In the genomic region with DNA sequence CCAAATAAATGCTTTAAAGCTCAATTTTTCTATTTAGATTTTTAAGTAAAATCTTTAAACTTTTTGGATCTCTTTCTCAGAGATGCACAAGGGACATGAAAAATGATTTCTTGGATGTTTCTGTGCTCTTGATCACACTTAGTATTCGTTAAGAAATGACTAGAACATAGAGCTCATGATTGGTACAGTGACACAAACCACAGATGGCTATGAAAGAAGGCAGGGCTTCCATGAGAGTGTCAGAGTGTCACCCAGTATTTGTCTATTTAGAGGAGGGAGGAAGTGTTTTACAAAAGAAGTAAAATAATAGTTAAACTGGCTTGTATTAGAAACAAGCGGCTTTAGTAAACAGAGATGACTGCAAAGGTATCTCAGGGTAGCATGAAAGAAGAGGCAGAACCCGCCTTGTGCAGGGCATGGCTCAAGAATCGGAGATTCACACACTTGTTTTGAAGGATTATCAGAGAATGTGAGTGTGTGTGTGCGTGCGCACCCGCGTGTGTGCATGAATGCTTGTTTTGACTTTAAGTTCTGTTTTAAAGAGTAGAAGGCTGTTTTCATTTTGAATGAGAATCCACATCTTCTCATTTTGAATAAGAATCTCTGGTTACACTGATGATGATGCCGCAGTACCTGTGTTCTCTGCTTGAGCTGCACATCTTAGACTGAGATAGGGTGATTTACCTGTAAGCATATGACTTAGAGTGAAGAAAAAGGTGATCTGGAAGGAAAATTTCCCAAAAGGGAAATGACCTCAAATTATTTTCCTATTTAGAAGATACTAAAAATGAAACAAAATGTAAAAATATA, we compare ENCODE assay signal across 16 cellular contexts.
"Had no signal": no experiment of that assay in that cellular context is flagged by ENCODE, and none has a peak within 500 bp of the region (broad histone marks: within the 10 kb centered on the region; RNA-seq: fewer than 3 reads in every experiment).

No MANE protein-coding gene starts in this region.

- ATAC-seq: body of pancreas; effector memory CD8-positive, alpha-beta T cell; SK-N-SH treated with all-trans-retinoic acid at 6 μM for 48 hours; T-cell had no signal

- H3K4me3 Mint-ChIP-seq: effector memory CD8-positive, alpha-beta T cell; immature natural killer cell; nephron progenitor cell; T-cell had no signal

- H3K27me3 Mint-ChIP-seq: effector memory CD8-positive, alpha-beta T cell; T-cell had no signal

- H3K27ac Mint-ChIP-seq: effector memory CD8-positive, alpha-beta T cell; nephron progenitor cell; T-cell had no signal

- H3K4me1 Mint-ChIP-seq: nephron progenitor cell, T-cell had no signal

- DNase-seq: activated effector memory CD4-positive, alpha-beta T cell treated with anti-CD3 and anti-CD28 coated beads, Interleukin-2, amount 50 U/mL, for 16 hours; activated T-cell treated with anti-CD3 and anti-CD28 coated beads for 4 hours; body of pancreas; effector memory CD8-positive, alpha-beta T cell; esophagus squamous epithelium; immature natural killer cell; kidney glomerular epithelial cell; left ventricle myocardium inferior; mammary epithelial cell; nephron progenitor cell; nucleus accumbens; sigmoid colon; stimulated activated naive CD4-positive, alpha-beta T cell treated with Interleukin-2 at 50 U/mL for 16 hours; T-cell; T1000 had no signal

- H3K9me3 Mint-ChIP-seq: effector memory CD8-positive, alpha-beta T cell; immature natural killer cell had no signal
